13 cellular contexts compared by ENCODE assay signal in the genomic region with DNA sequence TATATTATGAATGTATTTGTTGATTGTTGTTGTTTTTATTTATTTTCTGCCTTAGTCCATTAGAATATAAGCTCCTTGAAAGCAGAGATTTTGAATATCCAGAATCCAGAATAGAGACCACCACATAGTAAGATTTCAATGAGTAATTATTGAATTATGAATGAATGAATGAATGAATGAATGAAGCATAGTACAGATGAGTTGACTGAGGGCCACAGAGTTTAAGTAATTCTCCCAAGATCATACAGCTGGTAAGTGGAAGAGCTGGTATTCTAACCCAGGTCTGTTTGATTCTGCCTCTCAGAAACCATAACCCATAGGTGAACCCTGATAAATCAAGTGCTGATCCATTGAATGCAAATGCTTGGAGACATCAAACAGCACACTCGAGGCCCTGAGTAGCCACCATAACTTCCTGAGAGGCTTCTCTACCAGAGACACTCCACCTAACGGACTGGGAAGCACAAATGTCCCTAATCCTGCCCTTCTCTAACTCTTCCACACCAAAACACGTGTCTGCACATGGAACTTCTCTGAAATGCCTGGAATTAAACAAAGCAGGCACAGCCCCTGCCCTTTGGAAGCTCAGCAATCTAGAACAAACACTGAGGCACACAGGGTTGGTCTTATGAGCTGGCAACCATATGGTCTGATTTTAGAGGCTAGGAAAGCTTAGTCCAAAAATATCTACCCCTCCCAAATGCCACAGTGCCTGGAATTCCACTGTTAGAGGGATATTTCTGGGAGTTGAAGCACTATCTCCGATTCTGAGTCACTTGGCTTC.
DNase-seq lines count a peak whose midpoint lies in the region; ATAC-seq and TF ChIP-seq lines count a peak whose summit lies in the region.
"Had no signal": no experiment of that assay in that cellular context is flagged by ENCODE, and none has a peak within 500 bp of the region (broad histone marks: within the 10 kb centered on the region; RNA-seq: fewer than 3 reads in every experiment).

No MANE protein-coding gene starts in this region.

- H3K4me1 ChIP-seq in gastroesophageal sphincter (peaks cover 0 to 34% (median 4%) of the 10 kb centered on the region in 3 donors), sigmoid colon (peaks cover 0 to 20% (median 13%) of the 10 kb centered on the region in 4 donors), colonic mucosa (no peaks in the 10 kb centered on the region)

- TF ChIP-seq CTCF in gastroesophageal sphincter (IDR thresholded peaks at IDR 0.05), result no peak
- TF ChIP-seq CTCF in sigmoid colon (IDR thresholded peaks at IDR 0.05), result no peak
- no peak for TF ChIP-seq CTCF in colonic mucosa (IDR thresholded peaks at IDR 0.05)

- H3K27ac ChIP-seq in gastroesophageal sphincter, result peak overlapping the region in 2 of 4 donors; percentile 32 to 51
- H3K27ac ChIP-seq in sigmoid colon, result peak overlapping the region in 3 of 4 donors; percentile 15 to 54 (median 33)
- no peak overlapping the region for H3K27ac ChIP-seq in colonic mucosa

- H3K4me3 ChIP-seq in gastroesophageal sphincter (no peak overlapping the region), sigmoid colon (no peak overlapping the region), colonic mucosa (no peak overlapping the region)

- 39 to 42% methylated on average over 2 to 4 of the region's 4 CpGs for WGBS in gastroesophageal sphincter (ENCODE audit: low coverage in 1 of 2), 2 donors
- WGBS in sigmoid colon, 2 donors, result 57 to 63% methylated on average over 4 of the region's 4 CpGs

- H3K27me3 ChIP-seq in gastroesophageal sphincter, result no peaks in the 10 kb centered on the region
- no peaks in the 10 kb centered on the region for H3K27me3 ChIP-seq in sigmoid colon
- no peaks in the 10 kb centered on the region for H3K27me3 ChIP-seq in colonic mucosa

- TF ChIP-seq EP300 in gastroesophageal sphincter (IDR thresholded peaks at IDR 0.05), result no peak
- TF ChIP-seq EP300 in sigmoid colon (IDR thresholded peaks at IDR 0.05), result no peak

- intact Hi-C loops in sigmoid colon (cut with DNase I) (no loop called here), colonic mucosa (cut with DNase I) (no loop called here)

- H3K9me3 ChIP-seq in gastroesophageal sphincter (no peaks in the 10 kb centered on the region), sigmoid colon (no peaks in the 10 kb centered on the region), colonic mucosa (no peaks in the 10 kb centered on the region)

- no peak for TF ChIP-seq POLR2A in gastroesophageal sphincter (IDR thresholded peaks at IDR 0.05)
- no peak for TF ChIP-seq POLR2A in sigmoid colon (IDR thresholded peaks at IDR 0.05)

- in situ Hi-C loops in SK-MEL-5 (cut with HindIII; ENCODE audit: low pct_unique_long_range_greater_than_20kb, low sequenced_read_pairs), result no loop called here

- ATAC-seq in gastroesophageal sphincter (peak; percentile 9), GM19452 (IDR thresholded peaks at IDR 0.05; ENCODE audit: unreplicated experiment) (no peak)
- ATAC-seq: natural killer cell; stimulated activated naive CD8-positive, alpha-beta T cell treated with anti-CD3 and anti-CD28 coated beads, Interleukin-15, amount 100 ng/mL, for 72 hours had no signal

- H3K36me3 ChIP-seq in gastroesophageal sphincter, result no peaks in the 10 kb centered on the region
- no peaks in the 10 kb centered on the region for H3K36me3 ChIP-seq in sigmoid colon
- no peaks in the 10 kb centered on the region for H3K36me3 ChIP-seq in colonic mucosa

- H3K9ac ChIP-seq in colonic mucosa (ENCODE audit: low read depth in 2 of 2, low read length in 2 of 2), result no peak overlapping the region

- DNase-seq in EL, result peak; percentile 58
- DNase-seq in SK-MEL-5 (ENCODE audit: low read depth, low spot score), result peak; percentile 35
- no peak for DNase-seq in sigmoid colon
- no peak for DNase-seq in colonic mucosa
- no peak for DNase-seq in GM19238 (ENCODE audit: insufficient read length, low spot score)
- no peak for DNase-seq in activated CD4-positive, CD25-positive, alpha-beta regulatory T cell treated with anti-CD3 and anti-CD28 coated beads, Interleukin-2, amount 50 U/mL, for 72 hours
- DNase-seq: activated B cell treated with CpG ODN at 0.5 μM for 24 hours; natural killer cell; NCI-H2029; RPMI8226; stimulated activated naive CD8-positive, alpha-beta T cell treated with anti-CD3 and anti-CD28 coated beads, Interleukin-15, amount 100 ng/mL, for 72 hours had no signal

Comparison
In these comparisons a context has a peak if more than half of its experiments do, and no peak if none do; other contexts are left out.
1. DNase-seq: peak in EL (single experiment) and SK-MEL-5 (single experiment); none in sigmoid colon (single experiment), colonic mucosa (single experiment), GM19238 (single experiment) and activated CD4-positive, CD25-positive, alpha-beta regulatory T cell treated with anti-CD3 and anti-CD28 coated beads, Interleukin-2, amount 50 U/mL, for 72 hours (single experiment).